ENCODE assay signal across 3 cellular contexts in the genomic region with DNA sequence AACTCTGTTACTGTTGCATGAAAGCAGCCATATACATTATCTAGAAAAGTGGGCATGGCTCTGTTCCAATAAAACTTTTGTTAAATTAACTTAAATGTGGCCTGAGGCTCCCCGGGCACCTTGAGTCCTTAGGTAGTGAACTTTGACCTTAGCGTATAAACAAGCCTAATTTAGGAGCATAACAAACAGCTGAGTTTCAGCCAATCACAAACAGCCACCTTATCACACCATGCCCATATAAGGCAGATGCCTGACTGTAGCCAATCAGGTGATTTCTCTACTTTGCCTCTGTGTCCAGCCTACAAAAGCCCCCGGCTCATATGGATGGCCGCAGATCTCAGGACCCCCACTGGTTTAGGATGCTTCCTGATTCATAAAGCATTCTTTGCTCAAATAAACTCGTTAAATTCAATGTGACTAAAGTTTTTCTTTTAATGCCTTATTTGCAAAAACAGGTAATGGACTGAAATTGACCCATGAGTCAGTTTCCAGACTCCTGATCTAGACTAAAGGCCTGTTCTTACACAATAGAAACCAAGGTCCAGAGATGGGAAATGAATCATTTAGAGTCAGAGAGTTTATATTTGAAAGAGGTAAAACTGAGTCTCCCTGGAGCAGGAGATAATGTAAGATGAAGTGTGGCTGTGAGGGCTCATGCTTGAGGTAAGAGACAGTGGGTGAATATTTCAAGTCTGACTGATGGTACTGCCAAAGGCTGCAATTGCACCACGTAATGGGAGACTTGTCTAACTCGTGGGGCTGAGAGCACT.
TF ChIP-seq lines count a peak whose summit lies in the region.

No MANE protein-coding gene starts in this region.

TF ChIP-seq in GM23338, 12 proteins besides CTCF, POLR2A, EP300 and RAD21 (continues in another document):
- TF ChIP-seq POLR2AphosphoS5 (IDR thresholded peaks at IDR 0.05; ENCODE audit: low read depth), result no peak
- TF ChIP-seq, protein P1, sequence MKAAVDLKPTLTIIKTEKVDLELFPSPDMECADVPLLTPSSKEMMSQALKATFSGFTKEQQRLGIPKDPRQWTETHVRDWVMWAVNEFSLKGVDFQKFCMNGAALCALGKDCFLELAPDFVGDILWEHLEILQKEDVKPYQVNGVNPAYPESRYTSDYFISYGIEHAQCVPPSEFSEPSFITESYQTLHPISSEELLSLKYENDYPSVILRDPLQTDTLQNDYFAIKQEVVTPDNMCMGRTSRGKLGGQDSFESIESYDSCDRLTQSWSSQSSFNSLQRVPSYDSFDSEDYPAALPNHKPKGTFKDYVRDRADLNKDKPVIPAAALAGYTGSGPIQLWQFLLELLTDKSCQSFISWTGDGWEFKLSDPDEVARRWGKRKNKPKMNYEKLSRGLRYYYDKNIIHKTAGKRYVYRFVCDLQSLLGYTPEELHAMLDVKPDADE (IDR thresholded peaks at IDR 0.05), result no peak

TF ChIP-seq in H1, 55 proteins besides CTCF, POLR2A, EP300 and RAD21:
- TF ChIP-seq SRF (IDR thresholded peaks at IDR 0.05; ENCODE audit: low read depth, low read length) (peak; percentile 94), EGR1 (IDR thresholded peaks at IDR 0.05; ENCODE audit: borderline replicate concordance, low read depth, low read length) (no peak)

TF ChIP-seq in liver, 16 proteins besides CTCF, POLR2A, EP300 and RAD21:
- TF ChIP-seq JUND (IDR thresholded peaks at IDR 0.05) (peak in 1 of 2 donors; percentile 21), FOXA2 (IDR thresholded peaks at IDR 0.05) (no peak), FOXA1 (IDR thresholded peaks at IDR 0.05) (no peak), HNF4A (conservative IDR thresholded peaks at IDR 0.05) (peak; percentile 12 to 54)
